20 cellular contexts compared by ENCODE assay signal in genomic region chr3:65894126-65894525, GRCh38.
"Had no signal": no experiment of that assay in that cellular context is flagged by ENCODE, and none has a peak within 500 bp of the region (broad histone marks: within the 10 kb centered on the region; RNA-seq: fewer than 3 reads in every experiment).

No MANE protein-coding gene starts in this region.

- H3K4me2 ChIP-seq: hepatocyte had no signal

- H3K36me3 ChIP-seq: cardiac muscle cell, sigmoid colon, upper lobe of right lung had no signal

- H3K27me3 ChIP-seq: cardiac muscle cell, hepatocyte, sigmoid colon, testis, upper lobe of right lung had no signal

- H3K4me3 ChIP-seq: cardiac muscle cell, hepatocyte, sigmoid colon, testis, upper lobe of right lung had no signal

- H3K9me3 ChIP-seq: sigmoid colon, testis, upper lobe of right lung had no signal

- H3K4me1 ChIP-seq: testis had no signal

- H3K27ac ChIP-seq: cardiac muscle cell, hepatocyte, sigmoid colon, testis, upper lobe of right lung had no signal

- H2AFZ ChIP-seq: hepatocyte had no signal

- DNase-seq: activated CD4-positive, alpha-beta memory T cell treated with anti-CD3 and anti-CD28 coated beads, Interleukin-2, amount 10 ng/mL, durations not matched to agents 7 days and 5 days; activated CD4-positive, alpha-beta T cell treated with anti-CD3 and anti-CD28 coated beads for 48 hours; activated effector memory CD4-positive, alpha-beta T cell treated with Interleukin-2 at 50 U/mL for 16 hours; activated naive CD4-positive, alpha-beta T cell treated with anti-CD3 and anti-CD28 coated beads for 36 hours; activated naive CD8-positive, alpha-beta T cell treated with anti-CD3 and anti-CD28 coated beads, Interleukin-2, amount 10 ng/mL, durations not matched to agents 7 days and 5 days; activated T-cell treated with anti-CD3 and anti-CD28 coated beads, Interleukin-2, amount 50 U/mL, for 72 hours; amniotic stem cell; effector CD4-positive, alpha-beta T cell; erythroblast; glutamatergic neuron; left ventricle myocardium superior; sigmoid colon; stimulated activated CD4-positive, alpha-beta T cell treated with anti-CD3 and anti-CD28 coated beads, Interleukin-2, amount 100 ng/mL, for 48 hours; stimulated activated CD8-positive, alpha-beta memory T cell treated with anti-CD3 and anti-CD28 coated beads, Interleukin-4, amount 100 ng/mL, for 48 hours; stimulated activated naive B cell treated with anti-CD40 and anti-IgM and Interleukin-4, amounts not matched to agents 10 μg/mL and 1 μg/mL and 100 μg/mL, for 72 hours; T-helper 17 cell; testis; upper lobe of right lung had no signal
